ENCODE assay signal across 1 cellular context in genomic region chr4:77156912-77157858, GRCh38.
TF ChIP-seq lines count a peak whose summit lies in the region.

TSS of gene CCNG2 (plus strand) at chr4:77157207. CDS start at chr4:77158533, 1,326 bp downstream.

TF ChIP-seq in HepG2, 621 proteins besides CTCF, POLR2A, EP300 and RAD21 (continued from another document and continues in another):
- TF ChIP-seq ZNF687 (CRISPR knock-in tag; IDR thresholded peaks at IDR 0.05): peak; percentile 79; the same call in 1 of the 2 replicates
- peak; percentile 78 for TF ChIP-seq SP4 (CRISPR knock-in tag; IDR thresholded peaks at IDR 0.05)
- TF ChIP-seq MAFF (IDR thresholded peaks at IDR 0.05; ENCODE audit: low read depth, low read length): no peak
- TF ChIP-seq HNRNPL (IDR thresholded peaks at IDR 0.05; ENCODE audit: low read depth, low read length): peak; percentile 58; the same call in 1 of the 2 replicates
- TF ChIP-seq ZFP1 (CRISPR knock-in tag; IDR thresholded peaks at IDR 0.05): no peak
- TF ChIP-seq SKIL (CRISPR knock-in tag; IDR thresholded peaks at IDR 0.05; ENCODE audit: borderline replicate concordance): 0 out of 2 replicates have a peak, but pooled peaks have one; percentile 44
- TF ChIP-seq CSRNP1 (CRISPR knock-in tag; IDR thresholded peaks at IDR 0.05): peak; percentile 93
- peak; percentile 55; the same call in 1 of the 2 replicates for TF ChIP-seq ZNF24 (IDR thresholded peaks at IDR 0.05)
- peak; percentile 62 for TF ChIP-seq ZFX (CRISPR knock-in tag; IDR thresholded peaks at IDR 0.05; ENCODE audit: low read depth)
- TF ChIP-seq SETDB1 (CRISPR knock-in tag; IDR thresholded peaks at IDR 0.05; ENCODE audit: borderline replicate concordance): no peak
- TF ChIP-seq AHR (CRISPR knock-in tag; IDR thresholded peaks at IDR 0.05): no peak
- no peak for TF ChIP-seq ZFP36L2 (CRISPR knock-in tag; IDR thresholded peaks at IDR 0.05)
- no peak for TF ChIP-seq ZNF784 (CRISPR knock-in tag; IDR thresholded peaks at IDR 0.05; ENCODE audit: borderline replicate concordance)
- TF ChIP-seq ZNF614 (CRISPR knock-in tag; IDR thresholded peaks at IDR 0.05; ENCODE audit: borderline replicate concordance): no peak
- TF ChIP-seq ZNF350 (CRISPR knock-in tag; IDR thresholded peaks at IDR 0.05; ENCODE audit: borderline replicate concordance, low read depth): peak; percentile 88
- 0 out of 2 replicates have a peak, but pooled peaks have one; percentile 25 for TF ChIP-seq TCF7 (IDR thresholded peaks at IDR 0.05; ENCODE audit: low read depth)
- no peak for TF ChIP-seq TEAD3 (CRISPR knock-in tag; optimal IDR thresholded peaks at IDR 0.05; ENCODE audit: borderline replicate concordance)
- TF ChIP-seq ZSCAN30 (CRISPR knock-in tag; IDR thresholded peaks at IDR 0.05): no peak
- TF ChIP-seq ZNF367 (CRISPR knock-in tag; IDR thresholded peaks at IDR 0.05; ENCODE audit: borderline replicate concordance): peak; percentile 100
- TF ChIP-seq BCL6 (CRISPR knock-in tag; IDR thresholded peaks at IDR 0.05): no peak
- no peak for TF ChIP-seq ZMYM2 (CRISPR knock-in tag; IDR thresholded peaks at IDR 0.05)
- no peak for TF ChIP-seq SP1 (IDR thresholded peaks at IDR 0.05)
- peak; percentile 87 for TF ChIP-seq SP1 (CRISPR knock-in tag; IDR thresholded peaks at IDR 0.05)
- no peak for TF ChIP-seq ZNF12 (CRISPR knock-in tag; IDR thresholded peaks at IDR 0.05)
- 0 out of 2 replicates have a peak, but pooled peaks have one; percentile 28 for TF ChIP-seq LCORL (IDR thresholded peaks at IDR 0.05)
- TF ChIP-seq LCORL (CRISPR knock-in tag; IDR thresholded peaks at IDR 0.05): 0 out of 2 replicates have a peak, but pooled peaks have one; percentile 23
- TF ChIP-seq POLR2AphosphoS5 (IDR thresholded peaks at IDR 0.05; ENCODE audit: low read depth, low read length): peak; percentile 67
- TF ChIP-seq FLYWCH1 (CRISPR knock-in tag; IDR thresholded peaks at IDR 0.05): no peak
- TF ChIP-seq NR2C2 (CRISPR knock-in tag; IDR thresholded peaks at IDR 0.05; ENCODE audit: borderline replicate concordance): peak; percentile 53; the same call in 1 of the 2 replicates
- TF ChIP-seq ZSCAN25 (CRISPR knock-in tag; IDR thresholded peaks at IDR 0.05): no peak; the same call in 1 of the 2 replicates
- TF ChIP-seq EED (CRISPR knock-in tag; IDR thresholded peaks at IDR 0.05): 0 out of 2 replicates have a peak, but pooled peaks have one; percentile 38
- no peak for TF ChIP-seq MBD4 (IDR thresholded peaks at IDR 0.05; ENCODE audit: borderline replicate concordance, low read length)
- TF ChIP-seq FOSL1 (CRISPR knock-in tag; IDR thresholded peaks at IDR 0.05; ENCODE audit: borderline replicate concordance): no peak
- no peak; the same call in none of the 2 replicates for TF ChIP-seq PHF8 (CRISPR knock-in tag; IDR thresholded peaks at IDR 0.05)
- no peak for TF ChIP-seq ZNF720 (CRISPR knock-in tag; IDR thresholded peaks at IDR 0.05)
- 0 out of 2 replicates have a peak, but pooled peaks have one; percentile 55 for TF ChIP-seq ZFP36L1 (CRISPR knock-in tag; IDR thresholded peaks at IDR 0.05)
- TF ChIP-seq RFXANK (CRISPR knock-in tag; IDR thresholded peaks at IDR 0.05): peak; percentile 22
- TF ChIP-seq CREB1 (IDR thresholded peaks at IDR 0.05): peak; percentile 69
- TF ChIP-seq CREB1 (CRISPR knock-in tag; IDR thresholded peaks at IDR 0.05): peak; percentile 82
- TF ChIP-seq, protein P1, sequence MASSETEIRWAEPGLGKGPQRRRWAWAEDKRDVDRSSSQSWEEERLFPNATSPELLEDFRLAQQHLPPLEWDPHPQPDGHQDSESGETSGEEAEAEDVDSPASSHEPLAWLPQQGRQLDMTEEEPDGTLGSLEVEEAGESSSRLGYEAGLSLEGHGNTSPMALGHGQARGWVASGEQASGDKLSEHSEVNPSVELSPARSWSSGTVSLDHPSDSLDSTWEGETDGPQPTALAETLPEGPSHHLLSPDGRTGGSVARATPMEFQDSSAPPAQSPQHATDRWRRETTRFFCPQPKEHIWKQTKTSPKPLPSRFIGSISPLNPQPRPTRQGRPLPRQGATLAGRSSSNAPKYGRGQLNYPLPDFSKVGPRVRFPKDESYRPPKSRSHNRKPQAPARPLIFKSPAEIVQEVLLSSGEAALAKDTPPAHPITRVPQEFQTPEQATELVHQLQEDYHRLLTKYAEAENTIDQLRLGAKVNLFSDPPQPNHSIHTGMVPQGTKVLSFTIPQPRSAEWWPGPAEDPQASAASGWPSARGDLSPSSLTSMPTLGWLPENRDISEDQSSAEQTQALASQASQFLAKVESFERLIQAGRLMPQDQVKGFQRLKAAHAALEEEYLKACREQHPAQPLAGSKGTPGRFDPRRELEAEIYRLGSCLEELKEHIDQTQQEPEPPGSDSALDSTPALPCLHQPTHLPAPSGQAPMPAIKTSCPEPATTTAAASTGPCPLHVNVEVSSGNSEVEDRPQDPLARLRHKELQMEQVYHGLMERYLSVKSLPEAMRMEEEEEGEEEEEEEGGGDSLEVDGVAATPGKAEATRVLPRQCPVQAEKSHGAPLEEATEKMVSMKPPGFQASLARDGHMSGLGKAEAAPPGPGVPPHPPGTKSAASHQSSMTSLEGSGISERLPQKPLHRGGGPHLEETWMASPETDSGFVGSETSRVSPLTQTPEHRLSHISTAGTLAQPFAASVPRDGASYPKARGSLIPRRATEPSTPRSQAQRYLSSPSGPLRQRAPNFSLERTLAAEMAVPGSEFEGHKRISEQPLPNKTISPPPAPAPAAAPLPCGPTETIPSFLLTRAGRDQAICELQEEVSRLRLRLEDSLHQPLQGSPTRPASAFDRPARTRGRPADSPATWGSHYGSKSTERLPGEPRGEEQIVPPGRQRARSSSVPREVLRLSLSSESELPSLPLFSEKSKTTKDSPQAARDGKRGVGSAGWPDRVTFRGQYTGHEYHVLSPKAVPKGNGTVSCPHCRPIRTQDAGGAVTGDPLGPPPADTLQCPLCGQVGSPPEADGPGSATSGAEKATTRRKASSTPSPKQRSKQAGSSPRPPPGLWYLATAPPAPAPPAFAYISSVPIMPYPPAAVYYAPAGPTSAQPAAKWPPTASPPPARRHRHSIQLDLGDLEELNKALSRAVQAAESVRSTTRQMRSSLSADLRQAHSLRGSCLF (CRISPR knock-in tag; IDR thresholded peaks at IDR 0.05; ENCODE audit: borderline replicate concordance): no peak
- TF ChIP-seq ZC3H4 (CRISPR knock-in tag; IDR thresholded peaks at IDR 0.05; ENCODE audit: borderline replicate concordance): no peak
- no peak for TF ChIP-seq HMG20A (CRISPR knock-in tag; IDR thresholded peaks at IDR 0.05; ENCODE audit: borderline replicate concordance)
- TF ChIP-seq MAF1 (CRISPR knock-in tag; IDR thresholded peaks at IDR 0.05; ENCODE audit: borderline replicate concordance): peak; percentile 41; the same call in 1 of the 2 replicates
- TF ChIP-seq ZNF136 (CRISPR knock-in tag; IDR thresholded peaks at IDR 0.05; ENCODE audit: low read depth): no peak
- TF ChIP-seq HNF4G (IDR thresholded peaks at IDR 0.05; ENCODE audit: borderline replicate concordance, low read depth, low read length): no peak
- TF ChIP-seq HNF4G (CRISPR knock-in tag; IDR thresholded peaks at IDR 0.05; ENCODE audit: borderline replicate concordance, low read depth): no peak
- no peak; the same call in 1 of the 2 replicates for TF ChIP-seq MTERF4 (CRISPR knock-in tag; IDR thresholded peaks at IDR 0.05)
- TF ChIP-seq ZNF34 (CRISPR knock-in tag; IDR thresholded peaks at IDR 0.05; ENCODE audit: borderline replicate concordance): no peak; the same call in 1 of the 2 replicates
- TF ChIP-seq THYN1 (CRISPR knock-in tag; IDR thresholded peaks at IDR 0.05; ENCODE audit: borderline replicate concordance, low read depth): 0 out of 2 replicates have a peak, but pooled peaks have one; percentile 85
- TF ChIP-seq BHLHE40 (IDR thresholded peaks at IDR 0.05; ENCODE audit: low read length): peak; percentile 84
- no peak for TF ChIP-seq RELA (CRISPR knock-in tag; IDR thresholded peaks at IDR 0.05)
- peak; percentile 61; the same call in 1 of the 2 replicates for TF ChIP-seq IRF9 (CRISPR knock-in tag; IDR thresholded peaks at IDR 0.05; ENCODE audit: borderline replicate concordance)
- no peak for TF ChIP-seq ZNF530 (CRISPR knock-in tag; IDR thresholded peaks at IDR 0.05; ENCODE audit: low read depth)
- no peak; the same call in 1 of the 2 replicates for TF ChIP-seq ZNF329 (CRISPR knock-in tag; IDR thresholded peaks at IDR 0.05; ENCODE audit: low read depth)
- TF ChIP-seq MAFG (CRISPR knock-in tag; IDR thresholded peaks at IDR 0.05): no peak
- TF ChIP-seq ZNF44 (CRISPR knock-in tag; IDR thresholded peaks at IDR 0.05): no peak
- no peak; the same call in 1 of the 2 replicates for TF ChIP-seq KDM3A (CRISPR knock-in tag; IDR thresholded peaks at IDR 0.05; ENCODE audit: low read depth)
- TF ChIP-seq SMAD1 (CRISPR knock-in tag; IDR thresholded peaks at IDR 0.05; ENCODE audit: borderline replicate concordance, low read depth): 0 out of 2 replicates have a peak, but pooled peaks have one; percentile 16
- peak; percentile 91; the same call in 1 of the 2 replicates for TF ChIP-seq HIVEP1 (CRISPR knock-in tag; IDR thresholded peaks at IDR 0.05)
- TF ChIP-seq ZNF501 (CRISPR knock-in tag; IDR thresholded peaks at IDR 0.05): peak; percentile 93
- no peak for TF ChIP-seq FOXO1 (CRISPR knock-in tag; IDR thresholded peaks at IDR 0.05)
